10 cellular contexts compared by ENCODE assay signal in genomic region chr9:3397726-3398125, GRCh38.
DNase-seq lines count a peak whose midpoint lies in the region; ATAC-seq lines count a peak whose summit lies in the region.
"Had no signal": no experiment of that assay in that cellular context is flagged by ENCODE, and none has a peak within 500 bp of the region (broad histone marks: within the 10 kb centered on the region; RNA-seq: fewer than 3 reads in every experiment).

No MANE protein-coding gene starts in this region.

- no peaks in the 10 kb centered on the region for H3K9me3 ChIP-seq in CD4-positive, alpha-beta memory T cell (ENCODE audit: control insufficient read depth in 1 of 2, low read length in 2 of 2)
- H3K9me3 ChIP-seq: pancreas had no signal

- no peaks in the 10 kb centered on the region for H3K27me3 ChIP-seq in CD4-positive, alpha-beta memory T cell (ENCODE audit: insufficient read depth, low read length)
- H3K27me3 ChIP-seq: pancreas had no signal

- DNase-seq in CD4-positive, alpha-beta memory T cell, result no peak
- no peak for DNase-seq in activated T-helper 2 cell treated with anti-CD3 and anti-CD28 coated beads, Interferon-gamma antibody, Interleukin-2, Interleukin-4, amounts not matched to agents 10 μg/mL and 5 μg/mL and 100 μg/mL, durations not matched to agents 14 hours and 24 hours and 36 hours (ENCODE audit: low spot score)
- DNase-seq in NCI-H1930 (lab: John Stamatoyannopoulos, UW) (no peak), NCI-H2196 (lab: John Stamatoyannopoulos, UW; ENCODE audit: unreplicated experiment) (no peak)
- no peak for DNase-seq in stimulated activated CD4-positive, alpha-beta T cell treated with anti-CD3 and anti-CD28 coated beads, Interleukin-15, amount 100 ng/mL, for 24 hours
- DNase-seq: pancreas, PC-9 had no signal

- H3K27me3 Mint-ChIP-seq in CD4-positive, alpha-beta memory T cell, result no peaks in the 10 kb centered on the region
- H3K27me3 Mint-ChIP-seq in activated T-helper 2 cell treated with anti-CD3 and anti-CD28 coated beads, Interferon-gamma antibody, Interleukin-2, Interleukin-4, amounts not matched to agents 10 μg/mL and 5 μg/mL and 100 μg/mL, durations not matched to agents 14 hours and 24 hours and 36 hours (ENCODE audit: low read depth), result no peaks in the 10 kb centered on the region

- CTCF ChIA-PET in CD4-positive, alpha-beta memory T cell (lab: Charles Lee; ENCODE audit: partially characterized antibody), result no interaction called here

- H3K27ac Mint-ChIP-seq in CD4-positive, alpha-beta memory T cell, result peak overlapping the region in 6 of 7 donors; percentile 59 to 90 (median 76)
- peak overlapping the region; percentile 55 for H3K27ac Mint-ChIP-seq in activated T-helper 2 cell treated with anti-CD3 and anti-CD28 coated beads, Interferon-gamma antibody, Interleukin-2, Interleukin-4, amounts not matched to agents 10 μg/mL and 5 μg/mL and 100 μg/mL, durations not matched to agents 14 hours and 24 hours and 36 hours

- intact Hi-C loops in CD4-positive, alpha-beta memory T cell (cut with micrococcal nuclease), result loop anchor here (5.0 kb wide), 1 partner anchor 130 kb away; the partner anchor contains the start of gene RFX3
- intact Hi-C loops in activated T-helper 2 cell treated with anti-CD3 and anti-CD28 coated beads, Interferon-gamma antibody, Interleukin-2, Interleukin-4, amounts not matched to agents 10 μg/mL and 5 μg/mL and 100 μg/mL, durations not matched to agents 14 hours and 24 hours and 36 hours (cut with micrococcal nuclease), result no loop called here

- peak; percentile 44 for ATAC-seq in GM19351 (IDR thresholded peaks at IDR 0.05; ENCODE audit: unreplicated experiment)
- ATAC-seq in HG03135 (IDR thresholded peaks at IDR 0.05; ENCODE audit: unreplicated experiment), result peak; percentile 13
- no peak for ATAC-seq in HG03442 (IDR thresholded peaks at IDR 0.05; ENCODE audit: unreplicated experiment)

- no peak overlapping the region for H3K4me3 ChIP-seq in CD4-positive, alpha-beta memory T cell (ENCODE audit: low read length in 2 of 2)
- H3K4me3 ChIP-seq: pancreas, PC-9 had no signal

- H3K4me3 Mint-ChIP-seq in CD4-positive, alpha-beta memory T cell, result peak overlapping the region; percentile 29 to 80 (median 72)
- H3K4me3 Mint-ChIP-seq in activated T-helper 2 cell treated with anti-CD3 and anti-CD28 coated beads, Interferon-gamma antibody, Interleukin-2, Interleukin-4, amounts not matched to agents 10 μg/mL and 5 μg/mL and 100 μg/mL, durations not matched to agents 14 hours and 24 hours and 36 hours (ENCODE audit: low read depth), result no peak overlapping the region

- POLR2A ChIA-PET in CD4-positive, alpha-beta memory T cell (lab: Charles Lee; ENCODE audit: partially characterized antibody), result no interaction called here

- H3K4me1 Mint-ChIP-seq in CD4-positive, alpha-beta memory T cell, result peaks cover 13 to 41% (median 24%) of the 10 kb centered on the region in 4 donors
- peaks cover 12% of the 10 kb centered on the region for H3K4me1 Mint-ChIP-seq in activated T-helper 2 cell treated with anti-CD3 and anti-CD28 coated beads, Interferon-gamma antibody, Interleukin-2, Interleukin-4, amounts not matched to agents 10 μg/mL and 5 μg/mL and 100 μg/mL, durations not matched to agents 14 hours and 24 hours and 36 hours (ENCODE audit: low read depth)

- H3K27ac ChIP-seq in CD4-positive, alpha-beta memory T cell (ENCODE audit: low read depth, low read length), result no peak overlapping the region
- H3K27ac ChIP-seq: PC-9 had no signal

- H3K36me3 ChIP-seq in CD4-positive, alpha-beta memory T cell (ENCODE audit: insufficient read depth, low read length), result no peaks in the 10 kb centered on the region
- H3K36me3 ChIP-seq: pancreas had no signal

- peaks cover 22 to 26% of the 10 kb centered on the region in 2 donors for H3K36me3 Mint-ChIP-seq in CD4-positive, alpha-beta memory T cell
- peaks cover 17% of the 10 kb centered on the region for H3K36me3 Mint-ChIP-seq in activated T-helper 2 cell treated with anti-CD3 and anti-CD28 coated beads, Interferon-gamma antibody, Interleukin-2, Interleukin-4, amounts not matched to agents 10 μg/mL and 5 μg/mL and 100 μg/mL, durations not matched to agents 14 hours and 24 hours and 36 hours (ENCODE audit: low read depth)

- peaks cover 17% of the 10 kb centered on the region for H3K4me1 ChIP-seq in CD4-positive, alpha-beta memory T cell (ENCODE audit: insufficient read depth, low read length)
- H3K4me1 ChIP-seq: pancreas had no signal

- no peaks in the 10 kb centered on the region for H3K9me3 Mint-ChIP-seq in CD4-positive, alpha-beta memory T cell
- peaks cover 4% of the 10 kb centered on the region for H3K9me3 Mint-ChIP-seq in activated T-helper 2 cell treated with anti-CD3 and anti-CD28 coated beads, Interferon-gamma antibody, Interleukin-2, Interleukin-4, amounts not matched to agents 10 μg/mL and 5 μg/mL and 100 μg/mL, durations not matched to agents 14 hours and 24 hours and 36 hours
